Comparison of ENCODE assay signal across 11 cellular contexts in the genomic region with DNA sequence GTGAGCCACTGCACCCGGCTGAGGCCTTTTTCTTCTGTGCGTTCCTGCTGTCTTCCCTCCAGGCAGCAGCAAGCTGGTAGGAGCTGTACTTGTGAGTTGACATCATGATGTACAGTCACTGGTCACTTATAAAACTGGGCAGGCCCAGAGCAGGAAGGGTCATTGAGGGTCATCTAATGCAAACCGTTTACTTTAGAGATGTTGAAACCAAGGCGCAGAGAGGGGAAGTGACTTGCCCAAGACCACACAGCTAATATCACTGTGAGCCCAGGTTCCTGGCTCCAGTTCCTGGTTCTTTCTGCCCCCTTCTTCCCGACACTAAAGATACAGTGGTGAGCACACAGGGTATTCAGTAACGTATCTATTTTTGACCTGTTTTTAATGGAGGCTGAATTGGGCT. TPM values are rescaled to one million over a fixed set of nuclear protein-coding genes. Genes with fewer than 3 reads are reported as not detected.
A peak's percentile ranks its signal among the peaks of the same experiment; 100 is the strongest.
DNase-seq lines count a peak whose midpoint lies in the region; ATAC-seq and TF ChIP-seq lines count a peak whose summit lies in the region.
"Had no signal": no experiment of that assay in that cellular context is flagged by ENCODE, and none has a peak within 500 bp of the region (broad histone marks: within the 10 kb centered on the region; RNA-seq: fewer than 3 reads in every experiment).

No MANE protein-coding gene starts in this region.

- peaks cover 71% of the 10 kb centered on the region for H3K4me1 Mint-ChIP-seq in activated naive CD8-positive, alpha-beta T cell treated with anti-CD3 and anti-CD28 coated beads for 36 hours
- H3K4me1 Mint-ChIP-seq in memory B cell = peaks cover 48% of the 10 kb centered on the region

- H3K36me3 ChIP-seq in suprapubic skin = no peaks in the 10 kb centered on the region

- no peak for TF ChIP-seq EP300 in suprapubic skin (IDR thresholded peaks at IDR 0.05)

- H3K4me1 ChIP-seq in suprapubic skin = peaks cover 26% of the 10 kb centered on the region

- ATAC-seq in memory B cell (ENCODE audit: low read depth) = no peak

- no peak overlapping the region for H3K4me3 Mint-ChIP-seq in activated naive CD8-positive, alpha-beta T cell treated with anti-CD3 and anti-CD28 coated beads for 36 hours
- H3K4me3 Mint-ChIP-seq in memory B cell = peak overlapping the region; percentile 16
- H3K4me3 Mint-ChIP-seq: type B pancreatic cell had no signal

- DNase-seq in CD1c-positive myeloid dendritic cell (ENCODE audit: extremely low spot score) (peak; percentile 94), HuH-7.5 (ENCODE audit: low spot score) (peak; percentile 32), memory B cell (ENCODE audit: low spot score in 2 of 2) (no peak), NCI-H146 (lab: John Stamatoyannopoulos, UW) (no peak), mucosa of gallbladder (ENCODE audit: low spot score) (no peak), DMS153 (lab: John Stamatoyannopoulos, UW) (no peak), suprapubic skin (ENCODE audit: low spot score in 2 of 2) (no peak)
- DNase-seq in activated naive CD8-positive, alpha-beta T cell treated with anti-CD3 and anti-CD28 coated beads for 36 hours = no peak
- DNase-seq: DMS 273 treated with DMSO at 0.1 percent for 48 hours, NCI-H748 treated with DMSO at 0.1 percent for 48 hours had no signal

- H3K27ac ChIP-seq in suprapubic skin = no peak overlapping the region

- no peak overlapping the region for H3K4me3 ChIP-seq in suprapubic skin

- no peaks in the 10 kb centered on the region for H3K9me3 ChIP-seq in suprapubic skin

- WGBS in suprapubic skin = 88% methylated on average over 6 of the region's 6 CpGs

- H3K27ac Mint-ChIP-seq in activated naive CD8-positive, alpha-beta T cell treated with anti-CD3 and anti-CD28 coated beads for 36 hours = peak overlapping the region; percentile 97
- H3K27ac Mint-ChIP-seq in memory B cell = peak overlapping the region; percentile 16
- H3K27ac Mint-ChIP-seq: type B pancreatic cell had no signal

- no peak for TF ChIP-seq CTCF in suprapubic skin (IDR thresholded peaks at IDR 0.05)

- H3K9me3 Mint-ChIP-seq in activated naive CD8-positive, alpha-beta T cell treated with anti-CD3 and anti-CD28 coated beads for 36 hours = peaks cover 1% of the 10 kb centered on the region
- H3K9me3 Mint-ChIP-seq in memory B cell = no peaks in the 10 kb centered on the region
- H3K9me3 Mint-ChIP-seq: type B pancreatic cell had no signal

- TF ChIP-seq POLR2A in suprapubic skin (IDR thresholded peaks at IDR 0.05) = no peak

- no peaks in the 10 kb centered on the region for H3K27me3 Mint-ChIP-seq in activated naive CD8-positive, alpha-beta T cell treated with anti-CD3 and anti-CD28 coated beads for 36 hours
- no peaks in the 10 kb centered on the region for H3K27me3 Mint-ChIP-seq in memory B cell
- H3K27me3 Mint-ChIP-seq: type B pancreatic cell had no signal

- no peaks in the 10 kb centered on the region for H3K27me3 ChIP-seq in suprapubic skin

- peaks cover 17% of the 10 kb centered on the region for H3K36me3 Mint-ChIP-seq in activated naive CD8-positive, alpha-beta T cell treated with anti-CD3 and anti-CD28 coated beads for 36 hours
- peaks cover 2% of the 10 kb centered on the region for H3K36me3 Mint-ChIP-seq in memory B cell
- H3K36me3 Mint-ChIP-seq: type B pancreatic cell had no signal

RNA-seq across cellular contexts. Expression of a gene that starts 27.3 kb away (rescaled TPM):
- total RNA-seq in activated naive CD8-positive, alpha-beta T cell treated with anti-CD3 and anti-CD28 coated beads for 36 hours = 10 to 100 TPM; 11.8 to 13.1 TPM
- total RNA-seq in mucosa of gallbladder (53.4 TPM), suprapubic skin (10 to 100 TPM in 3 of 4 donors, 1 to 10 TPM in 1; 4.0 to 15.5 (median 13.1) TPM)

Comparison
In these comparisons a context has a peak if more than half of its experiments do, and no peak if none do; other contexts are left out.
1. DNase-seq: peak in CD1c-positive myeloid dendritic cell (single experiment) and HuH-7.5 (single experiment); none in activated naive CD8-positive, alpha-beta T cell treated with anti-CD3 and anti-CD28 coated beads for 36 hours (single experiment), memory B cell (0 of 2), NCI-H146 (single experiment), mucosa of gallbladder (single experiment), DMS153 (single experiment) and suprapubic skin (0 of 2).